In genomic region chr9:17116400-17116837, GRCh38 we compare ENCODE assay signal across 8 cellular contexts. TPM values are rescaled to one million over a fixed set of nuclear protein-coding genes. Genes with fewer than 3 reads are reported as not detected.
DNase-seq lines count a peak whose midpoint lies in the region; ATAC-seq, FAIRE-seq and TF ChIP-seq lines count a peak whose summit lies in the region.

No MANE protein-coding gene starts in this region.

- no peaks in the 10 kb centered on the region for H3K36me3 ChIP-seq in small intestine (ENCODE audit: control insufficient read depth in 2 of 2, insufficient read depth in 2 of 2, low read length in 2 of 2)

- H3K9me3 ChIP-seq in small intestine (ENCODE audit: control insufficient read depth, low read depth) = no peaks in the 10 kb centered on the region

- H3K9me3 Mint-ChIP-seq in T-cell = peaks cover 0 to 6% (median under 1%) of the 10 kb centered on the region in 3 donors

- CTCF ChIA-PET in T-cell (lab: Charles Lee) = no interaction called here

- no peak overlapping the region for H3K4me3 ChIP-seq in fibroblast of the aortic adventitia (ENCODE audit: low read depth, low read length)
- no peak overlapping the region for H3K4me3 ChIP-seq in small intestine (ENCODE audit: low read depth in 1 of 2, low read length in 2 of 2)

- H3K27ac Mint-ChIP-seq in T-cell = no peak overlapping the region

- no peaks in the 10 kb centered on the region for H3K36me3 Mint-ChIP-seq in T-cell

- H3K4me1 Mint-ChIP-seq in T-cell = no peaks in the 10 kb centered on the region

- DNase-seq in D341Med (ENCODE audit: low spot score) (peak; percentile 33), KG1 (lab: John Stamatoyannopoulos, UW) (peak; percentile 32), RPMI8226 (peak; percentile 23), fibroblast of the aortic adventitia (ENCODE audit: low read depth) (peak; percentile 64), small intestine (peak; percentile 23), NK-92 (lab: John Stamatoyannopoulos, UW; ENCODE audit: unreplicated experiment) (no peak), T-cell (no peak), retina (no peak)

- no peaks in the 10 kb centered on the region for H3K27me3 Mint-ChIP-seq in T-cell

- peak; percentile 41 for TF ChIP-seq CTCF in fibroblast of the aortic adventitia (IDR thresholded peaks at IDR 0.05; ENCODE audit: insufficient read depth, low read length)

- peak; percentile 36 for FAIRE-seq in small intestine (lab: Jason Lieb, UNC)

- 5 to 15% (median 9%) methylated on average over 4 of the region's 4 CpGs for WGBS in small intestine, 3 donors

- no peaks in the 10 kb centered on the region for H3K4me1 ChIP-seq in small intestine (ENCODE audit: control insufficient read depth in 2 of 2, insufficient read depth in 1 of 2, low read depth in 1 of 2, low read length in 1 of 2)

- H3K4me3 Mint-ChIP-seq in T-cell = no peak overlapping the region

- POLR2A ChIA-PET in T-cell (lab: Charles Lee) = no interaction called here

- no peak overlapping the region for H3K27ac ChIP-seq in small intestine (ENCODE audit: low read depth in 1 of 2, low read length in 1 of 2)

- no peak for ATAC-seq in T-cell (replicated peaks in 1 of 4)

- H3K27me3 ChIP-seq in small intestine (ENCODE audit: control insufficient read depth in 2 of 2, insufficient read depth in 2 of 2, low read length in 2 of 2) = no peaks in the 10 kb centered on the region

RNA-seq across cellular contexts. Expression of gene CNTLN, which starts 18.4 kb away (rescaled TPM):
- 25.8 and 27.2 TPM in 2 replicates for total RNA-seq in fibroblast of the aortic adventitia (ENCODE audit: low replicate concordance)
- 1 to 10 TPM in 1 of 3 donors, under 1 TPM in 1, not detected in 1; 0.54 to 3.0 TPM for polyA plus RNA-seq in small intestine
- 1 to 10 TPM in 1 of 5 donors, under 1 TPM in 4; 0.08 to 1.1 (median 0.13) TPM for total RNA-seq in T-cell

Comparison
In these comparisons a context has a peak if more than half of its experiments do, and no peak if none do; other contexts are left out.
1. DNase-seq: peak in D341Med (single experiment), KG1 (single experiment), RPMI8226 (single experiment), fibroblast of the aortic adventitia (single experiment) and small intestine (single experiment); none in NK-92 (single experiment), T-cell (0 of 34) and retina (single experiment).
2. RNA of gene CNTLN, which starts 18.4 kb away (total RNA-seq): 25.8 to 27.2 TPM in fibroblast of the aortic adventitia; 0.08 to 1.1 TPM in T-cell; every median in the first group is over 10 times any median in the second.